1 cellular context compared by ENCODE assay signal in genomic region chr1:244353572-244354091, GRCh38.
TF ChIP-seq lines count a peak whose summit lies in the region.

No MANE protein-coding gene starts in this region.

TF ChIP-seq in H1, 55 proteins besides CTCF, POLR2A, EP300 and RAD21 (continued from another document):
- TF ChIP-seq POU5F1 (IDR thresholded peaks at IDR 0.05; ENCODE audit: low read depth, low read length) = no peak; the same call in 1 of the 2 replicates
- no peak for TF ChIP-seq JUN (IDR thresholded peaks at IDR 0.05; ENCODE audit: low read depth, low read length)
- no peak for TF ChIP-seq CREB1 (IDR thresholded peaks at IDR 0.05)
- TF ChIP-seq ASH2L (IDR thresholded peaks at IDR 0.05; ENCODE audit: low read length) = peak; percentile 62
- TF ChIP-seq TEAD4 (IDR thresholded peaks at IDR 0.05; ENCODE audit: low read depth, low read length) = no peak
- no peak; the same call in 1 of the 2 replicates for TF ChIP-seq POLR2AphosphoS5 (IDR thresholded peaks at IDR 0.05; ENCODE audit: low read depth, low read length)
- TF ChIP-seq, protein P1, sequence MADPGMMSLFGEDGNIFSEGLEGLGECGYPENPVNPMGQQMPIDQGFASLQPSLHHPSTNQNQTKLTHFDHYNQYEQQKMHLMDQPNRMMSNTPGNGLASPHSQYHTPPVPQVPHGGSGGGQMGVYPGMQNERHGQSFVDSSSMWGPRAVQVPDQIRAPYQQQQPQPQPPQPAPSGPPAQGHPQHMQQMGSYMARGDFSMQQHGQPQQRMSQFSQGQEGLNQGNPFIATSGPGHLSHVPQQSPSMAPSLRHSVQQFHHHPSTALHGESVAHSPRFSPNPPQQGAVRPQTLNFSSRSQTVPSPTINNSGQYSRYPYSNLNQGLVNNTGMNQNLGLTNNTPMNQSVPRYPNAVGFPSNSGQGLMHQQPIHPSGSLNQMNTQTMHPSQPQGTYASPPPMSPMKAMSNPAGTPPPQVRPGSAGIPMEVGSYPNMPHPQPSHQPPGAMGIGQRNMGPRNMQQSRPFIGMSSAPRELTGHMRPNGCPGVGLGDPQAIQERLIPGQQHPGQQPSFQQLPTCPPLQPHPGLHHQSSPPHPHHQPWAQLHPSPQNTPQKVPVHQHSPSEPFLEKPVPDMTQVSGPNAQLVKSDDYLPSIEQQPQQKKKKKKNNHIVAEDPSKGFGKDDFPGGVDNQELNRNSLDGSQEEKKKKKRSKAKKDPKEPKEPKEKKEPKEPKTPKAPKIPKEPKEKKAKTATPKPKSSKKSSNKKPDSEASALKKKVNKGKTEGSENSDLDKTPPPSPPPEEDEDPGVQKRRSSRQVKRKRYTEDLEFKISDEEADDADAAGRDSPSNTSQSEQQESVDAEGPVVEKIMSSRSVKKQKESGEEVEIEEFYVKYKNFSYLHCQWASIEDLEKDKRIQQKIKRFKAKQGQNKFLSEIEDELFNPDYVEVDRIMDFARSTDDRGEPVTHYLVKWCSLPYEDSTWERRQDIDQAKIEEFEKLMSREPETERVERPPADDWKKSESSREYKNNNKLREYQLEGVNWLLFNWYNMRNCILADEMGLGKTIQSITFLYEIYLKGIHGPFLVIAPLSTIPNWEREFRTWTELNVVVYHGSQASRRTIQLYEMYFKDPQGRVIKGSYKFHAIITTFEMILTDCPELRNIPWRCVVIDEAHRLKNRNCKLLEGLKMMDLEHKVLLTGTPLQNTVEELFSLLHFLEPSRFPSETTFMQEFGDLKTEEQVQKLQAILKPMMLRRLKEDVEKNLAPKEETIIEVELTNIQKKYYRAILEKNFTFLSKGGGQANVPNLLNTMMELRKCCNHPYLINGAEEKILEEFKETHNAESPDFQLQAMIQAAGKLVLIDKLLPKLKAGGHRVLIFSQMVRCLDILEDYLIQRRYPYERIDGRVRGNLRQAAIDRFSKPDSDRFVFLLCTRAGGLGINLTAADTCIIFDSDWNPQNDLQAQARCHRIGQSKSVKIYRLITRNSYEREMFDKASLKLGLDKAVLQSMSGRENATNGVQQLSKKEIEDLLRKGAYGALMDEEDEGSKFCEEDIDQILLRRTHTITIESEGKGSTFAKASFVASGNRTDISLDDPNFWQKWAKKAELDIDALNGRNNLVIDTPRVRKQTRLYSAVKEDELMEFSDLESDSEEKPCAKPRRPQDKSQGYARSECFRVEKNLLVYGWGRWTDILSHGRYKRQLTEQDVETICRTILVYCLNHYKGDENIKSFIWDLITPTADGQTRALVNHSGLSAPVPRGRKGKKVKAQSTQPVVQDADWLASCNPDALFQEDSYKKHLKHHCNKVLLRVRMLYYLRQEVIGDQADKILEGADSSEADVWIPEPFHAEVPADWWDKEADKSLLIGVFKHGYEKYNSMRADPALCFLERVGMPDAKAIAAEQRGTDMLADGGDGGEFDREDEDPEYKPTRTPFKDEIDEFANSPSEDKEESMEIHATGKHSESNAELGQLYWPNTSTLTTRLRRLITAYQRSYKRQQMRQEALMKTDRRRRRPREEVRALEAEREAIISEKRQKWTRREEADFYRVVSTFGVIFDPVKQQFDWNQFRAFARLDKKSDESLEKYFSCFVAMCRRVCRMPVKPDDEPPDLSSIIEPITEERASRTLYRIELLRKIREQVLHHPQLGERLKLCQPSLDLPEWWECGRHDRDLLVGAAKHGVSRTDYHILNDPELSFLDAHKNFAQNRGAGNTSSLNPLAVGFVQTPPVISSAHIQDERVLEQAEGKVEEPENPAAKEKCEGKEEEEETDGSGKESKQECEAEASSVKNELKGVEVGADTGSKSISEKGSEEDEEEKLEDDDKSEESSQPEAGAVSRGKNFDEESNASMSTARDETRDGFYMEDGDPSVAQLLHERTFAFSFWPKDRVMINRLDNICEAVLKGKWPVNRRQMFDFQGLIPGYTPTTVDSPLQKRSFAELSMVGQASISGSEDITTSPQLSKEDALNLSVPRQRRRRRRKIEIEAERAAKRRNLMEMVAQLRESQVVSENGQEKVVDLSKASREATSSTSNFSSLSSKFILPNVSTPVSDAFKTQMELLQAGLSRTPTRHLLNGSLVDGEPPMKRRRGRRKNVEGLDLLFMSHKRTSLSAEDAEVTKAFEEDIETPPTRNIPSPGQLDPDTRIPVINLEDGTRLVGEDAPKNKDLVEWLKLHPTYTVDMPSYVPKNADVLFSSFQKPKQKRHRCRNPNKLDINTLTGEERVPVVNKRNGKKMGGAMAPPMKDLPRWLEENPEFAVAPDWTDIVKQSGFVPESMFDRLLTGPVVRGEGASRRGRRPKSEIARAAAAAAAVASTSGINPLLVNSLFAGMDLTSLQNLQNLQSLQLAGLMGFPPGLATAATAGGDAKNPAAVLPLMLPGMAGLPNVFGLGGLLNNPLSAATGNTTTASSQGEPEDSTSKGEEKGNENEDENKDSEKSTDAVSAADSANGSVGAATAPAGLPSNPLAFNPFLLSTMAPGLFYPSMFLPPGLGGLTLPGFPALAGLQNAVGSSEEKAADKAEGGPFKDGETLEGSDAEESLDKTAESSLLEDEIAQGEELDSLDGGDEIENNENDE (IDR thresholded peaks at IDR 0.05; ENCODE audit: insufficient replicate concordance, low read length) = peak; percentile 36
- peak; percentile 49; the same call in 1 of the 2 replicates for TF ChIP-seq SP1 (IDR thresholded peaks at IDR 0.05; ENCODE audit: low read depth, low read length)
- no peak for TF ChIP-seq SUZ12 (IDR thresholded peaks at IDR 0.05; ENCODE audit: low read length)
- no peak for TF ChIP-seq SIN3A (conservative IDR thresholded peaks at IDR 0.05 in 1 of 2, IDR thresholded peaks at IDR 0.05 in 1 of 2; ENCODE audit: low read depth in 1 of 2, low read length in 2 of 2)
- TF ChIP-seq YY1 (IDR thresholded peaks at IDR 0.05; ENCODE audit: low read depth, low read length) = no peak
- TF ChIP-seq RXRA (IDR thresholded peaks at IDR 0.05; ENCODE audit: insufficient read depth, low read depth, low read length) = no peak
